ENCODE assay signal across 8 cellular contexts in the genomic region with DNA sequence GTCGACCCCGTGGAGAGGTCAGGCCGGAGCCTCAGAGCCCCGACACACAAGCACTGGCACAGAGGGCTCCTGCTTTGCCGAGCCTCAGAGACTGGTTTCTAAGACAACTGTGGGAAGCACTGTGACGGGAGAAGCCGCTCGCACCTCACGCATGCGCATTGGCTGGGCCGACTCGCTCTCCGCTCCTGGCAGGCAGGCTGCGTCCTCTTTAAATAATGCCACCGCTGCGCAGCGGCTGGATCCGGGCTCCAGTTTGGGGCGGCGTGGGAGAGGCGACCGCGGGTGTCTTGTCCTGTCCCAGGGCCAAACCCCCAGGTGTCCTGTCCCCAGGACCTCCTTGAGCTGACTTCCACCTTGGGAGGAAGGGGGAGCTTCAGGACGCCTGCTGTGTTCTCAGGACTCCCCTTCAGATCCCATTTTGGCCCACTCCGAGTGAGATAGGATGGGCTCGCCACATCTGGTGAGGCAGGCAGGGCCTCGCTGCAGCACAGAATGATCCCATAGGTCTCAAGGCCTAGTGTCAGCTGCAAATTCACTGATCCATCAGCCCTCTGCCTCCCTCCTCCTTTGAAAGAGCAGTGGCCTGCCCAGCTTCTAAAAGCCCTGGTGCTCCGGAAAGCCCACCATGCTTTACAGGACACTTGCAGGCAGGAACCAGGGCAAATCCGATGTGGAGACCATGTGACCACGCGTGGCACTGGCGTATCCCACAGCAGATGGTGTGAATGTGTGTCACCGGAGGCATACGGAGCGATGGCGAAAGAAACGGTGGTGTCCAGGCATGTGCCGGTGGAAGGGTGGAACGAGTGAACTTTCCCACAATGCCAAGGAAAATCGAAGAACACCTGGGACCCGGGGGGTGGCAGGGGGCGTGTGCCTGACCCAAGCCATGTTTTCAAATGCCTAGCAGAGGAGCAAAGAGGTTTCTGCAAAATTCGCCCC.
DNase-seq lines count a peak whose midpoint lies in the region; ATAC-seq, FAIRE-seq and TF ChIP-seq lines count a peak whose summit lies in the region.

No MANE protein-coding gene starts in this region.

- no peak for TF ChIP-seq CTCF in endothelial cell of umbilical vein (IDR thresholded peaks at IDR 0.05; ENCODE audit: extremely low read depth in 1 of 2, insufficient read depth in 1 of 2, low read depth in 1 of 2, low read length in 2 of 2)

- peaks cover 6% of the 10 kb centered on the region for H3K4me1 ChIP-seq in endothelial cell of umbilical vein (ENCODE audit: control insufficient read depth, extremely low read depth, insufficient read depth, low read length)

- CTCF ChIA-PET in endothelial cell of umbilical vein (lab: Charles Lee): no interaction called here

- no peak overlapping the region for H3K4me2 ChIP-seq in endothelial cell of umbilical vein (ENCODE audit: insufficient read depth, low read length)

- POLR2A ChIA-PET in endothelial cell of umbilical vein (lab: Charles Lee): no interaction called here

- peak; percentile 91 for FAIRE-seq in endothelial cell of umbilical vein (lab: Jason Lieb, UNC)

- H3K27ac ChIP-seq in endothelial cell of umbilical vein (ENCODE audit: insufficient read depth, low read depth, low read length): no peak overlapping the region

- intact Hi-C loops in endothelial cell of umbilical vein (cut with micrococcal nuclease): loop anchor here (5.0 kb wide), 1 partner anchor 169 kb away; the partner anchor contains the start of gene ZNF337

- H4K20me1 ChIP-seq in endothelial cell of umbilical vein (replicated peaks; ENCODE audit: control insufficient read depth, extremely low read depth, insufficient read depth, low read length): no peaks in the 10 kb centered on the region

- BruUV-seq in endothelial cell of umbilical vein (replicated peaks; lab: Mats Ljungman, UMichigan): no TSS peak

- peak overlapping the region; percentile 60 for H2AFZ ChIP-seq in endothelial cell of umbilical vein (ENCODE audit: low read depth, low read length)

- ATAC-seq in HG02938 (IDR thresholded peaks at IDR 0.05; ENCODE audit: unreplicated experiment) (peak; percentile 42), GM19397 (IDR thresholded peaks at IDR 0.05; ENCODE audit: unreplicated experiment) (no peak)

- peaks cover 16 to 26% of the 10 kb centered on the region in 2 experiments for H3K27me3 ChIP-seq in endothelial cell of umbilical vein (ENCODE audit: control insufficient read depth in 2 of 2, insufficient read depth in 2 of 2, low read length in 2 of 2)

- dilution Hi-C loops in endothelial cell of umbilical vein (cut with MboI; ENCODE audit: extremely low pct_ligation_motif_present, low sequenced_read_pairs): no loop called here

- H3K4me3 ChIP-seq in endothelial cell of umbilical vein (replicated peaks in 1 of 3; ENCODE audit: insufficient read depth in 1 of 3, low read depth in 1 of 3, low read length in 3 of 3): peak overlapping the region in 1 of 3 experiments; percentile 7

- H3K9me3 ChIP-seq in endothelial cell of umbilical vein (replicated peaks; ENCODE audit: control insufficient read depth, insufficient read depth, low read length): no peaks in the 10 kb centered on the region

- H3K36me3 ChIP-seq in endothelial cell of umbilical vein (ENCODE audit: control insufficient read depth in 2 of 2, extremely low read depth in 1 of 2, insufficient read depth in 2 of 2, low read length in 2 of 2): no peaks in the 10 kb centered on the region

- no peak overlapping the region for H3K9ac ChIP-seq in endothelial cell of umbilical vein (replicated peaks; ENCODE audit: extremely low read depth, insufficient read depth, low read length)

- DNase-seq in CD1c-positive myeloid dendritic cell (ENCODE audit: extremely low spot score) (peak; percentile 73), NCI-H748 treated with DMSO at 0.1 percent for 48 hours (lab: John Stamatoyannopoulos, UW) (peak; percentile 68), endothelial cell of umbilical vein (ENCODE audit: low read depth, low spot score) (peak; percentile 75), midbrain (lab: John Stamatoyannopoulos, UW) (peak; percentile 81)
- DNase-seq in activated T-cell treated with anti-CD3 and anti-CD28 coated beads, Interleukin-2, amount 50 U/mL, for 1 hour: peak; percentile 69
- DNase-seq in stimulated activated CD8-positive, alpha-beta memory T cell treated with anti-CD3 and anti-CD28 coated beads, Interleukin-4, amount 100 ng/mL, for 48 hours: peak; percentile 81

- H3K79me2 ChIP-seq in endothelial cell of umbilical vein (ENCODE audit: control insufficient read depth, insufficient read depth, low read length): no peaks in the 10 kb centered on the region

- H3K9me1 ChIP-seq in endothelial cell of umbilical vein (replicated peaks; ENCODE audit: control insufficient read depth, extremely low read depth, insufficient read depth, low read length): no peaks in the 10 kb centered on the region

- no peak for TF ChIP-seq POLR2A in endothelial cell of umbilical vein (IDR thresholded peaks at IDR 0.05; ENCODE audit: low read depth, low read length)

TF ChIP-seq in endothelial cell of umbilical vein, 7 proteins besides CTCF, POLR2A, EP300 and RAD21:
- TF ChIP-seq JUN (IDR thresholded peaks at IDR 0.05; ENCODE audit: borderline replicate concordance, insufficient read depth, insufficient read length, low read depth) (no peak), FOS (IDR thresholded peaks at IDR 0.05; ENCODE audit: borderline replicate concordance, insufficient read depth, low read length) (no peak), MAX (IDR thresholded peaks at IDR 0.05; ENCODE audit: insufficient read depth, insufficient read length) (no peak), MYC (IDR thresholded peaks at IDR 0.05; ENCODE audit: low read depth, low read length) (no peak), POLR2AphosphoS5 (IDR thresholded peaks at IDR 0.05; ENCODE audit: insufficient read depth, low read depth, low read length) (no peak), GATA2 (IDR thresholded peaks at IDR 0.05; ENCODE audit: insufficient read depth, insufficient read length, low read depth, low read length) (no peak), EZH2 (IDR thresholded peaks at IDR 0.05; ENCODE audit: borderline replicate concordance, low read depth, low read length, severe bottlenecking) (no peak)
